20 cellular contexts compared by ENCODE assay signal in genomic region chr21:33578214-33578613, GRCh38. TPM values are rescaled to one million over a fixed set of nuclear protein-coding genes. Genes with fewer than 3 reads are reported as not detected.
DNase-seq lines count a peak whose midpoint lies in the region; ATAC-seq and TF ChIP-seq lines count a peak whose summit lies in the region.
"Had no signal": no experiment of that assay in that cellular context is flagged by ENCODE, and none has a peak within 500 bp of the region (broad histone marks: within the 10 kb centered on the region; RNA-seq: fewer than 3 reads in every experiment).

No MANE protein-coding gene starts in this region.

- no peak for TF ChIP-seq CTCF in IMR-90 (conservative IDR thresholded peaks at IDR 0.05; ENCODE audit: low read depth, low read length)
- TF ChIP-seq CTCF in choroid plexus epithelial cell (conservative IDR thresholded peaks at IDR 0.05; ENCODE audit: low read depth, low read length), result no peak

- no peak overlapping the region for H3K9ac ChIP-seq in IMR-90 (ENCODE audit: low read depth, low read length)
- H3K9ac ChIP-seq in Karpas-422 (ENCODE audit: low read length), result no peak overlapping the region

- H3K4ac ChIP-seq in IMR-90 (ENCODE audit: low read depth, low read length), result no peak overlapping the region

- H3K9me1 ChIP-seq in IMR-90 (ENCODE audit: insufficient read depth, low read length), result no peaks in the 10 kb centered on the region

- H3K27ac ChIP-seq in IMR-90 (ENCODE audit: insufficient read depth, low read length) (no peak overlapping the region), Karpas-422 (ENCODE audit: low read length) (no peak overlapping the region)
- H3K27ac ChIP-seq: ovary, SJSA1 had no signal

- no peak overlapping the region for H2BK5ac ChIP-seq in IMR-90 (ENCODE audit: low read depth, low read length, poor library complexity, severe bottlenecking)

- H3K4me1 ChIP-seq in IMR-90 (ENCODE audit: control insufficient read depth, insufficient read depth, low read length) (peaks cover 2% of the 10 kb centered on the region; the same call in 1 of the 2 replicates), Karpas-422 (ENCODE audit: low read length) (no peaks in the 10 kb centered on the region)
- H3K4me1 ChIP-seq: gastrocnemius medialis, SJSA1 had no signal

- peak; percentile 52; the same call in 1 of the 2 replicates for ATAC-seq in IMR-90 (ENCODE audit: low read depth)
- ATAC-seq: CD8-positive, alpha-beta T cell; gastrocnemius medialis; stimulated activated memory B cell treated with anti-CD40 and anti-IgM and Interleukin-4, amounts not matched to agents 10 μg/mL and 1 μg/mL and 100 μg/mL, for 72 hours had no signal

- no peak overlapping the region for H3K14ac ChIP-seq in IMR-90 (replicated peaks; ENCODE audit: low read depth, low read length)

- H2BK20ac ChIP-seq in IMR-90 (ENCODE audit: low read depth, low read length), result no peak overlapping the region

- no peaks in the 10 kb centered on the region for H3K9me2 ChIP-seq in Karpas-422 (replicated peaks; ENCODE audit: insufficient read depth, low read length)

- H3K56ac ChIP-seq in IMR-90 (ENCODE audit: extremely low read depth, insufficient read depth, low read length), result no peak overlapping the region

- H3K79me1 ChIP-seq in IMR-90 (ENCODE audit: low read depth in 1 of 2, low read length in 2 of 2), result peaks cover 0 to 28% of the 10 kb centered on the region in 2 experiments; a peak in 2 of 4 replicates

- peaks cover 9% of the 10 kb centered on the region; the same call in 1 of the 2 replicates for H3K79me2 ChIP-seq in Karpas-422 (ENCODE audit: low read length)

- POLR2A ChIA-PET in IMR-90 (lab: Charles Lee; ENCODE audit: unreplicated experiment), result no interaction called here

- TF ChIP-seq POLR2A in IMR-90 (IDR thresholded peaks at IDR 0.05; ENCODE audit: low read depth, low read length), result no peak

- DNase-seq in NCI-H2171 treated with DMSO at 0.1 percent for 48 hours (lab: John Stamatoyannopoulos, UW) (peak; percentile 7), NCI-H2171 (lab: John Stamatoyannopoulos, UW) (no peak), IMR-90 (peak; percentile 76), choroid plexus epithelial cell (ENCODE audit: low read depth) (peak; percentile 59), renal cortical epithelial cell (ENCODE audit: low read depth) (peak; percentile 46), Karpas-422 (no peak), NCI-H1417 (lab: John Stamatoyannopoulos, UW) (no peak), NAMALWA (ENCODE audit: low spot score) (no peak)
- DNase-seq: 8988T; activated CD4-positive, alpha-beta T cell treated with anti-CD3 and anti-CD28 coated beads for 48 hours; activated naive CD8-positive, alpha-beta T cell treated with anti-CD3 and anti-CD28 coated beads, Interleukin-2, amount 10 ng/mL, durations not matched to agents 7 days and 5 days; CD8-positive, alpha-beta T cell; effector memory CD4-positive, alpha-beta T cell; gastrocnemius medialis; NCI-H1930; NCI-H526; ovary; T-helper 9 cell had no signal

- no peak overlapping the region for H2BK15ac ChIP-seq in IMR-90 (ENCODE audit: low read depth, low read length)

- in situ Hi-C loops in IMR-90 (cut with MboI; ENCODE audit: low sequenced_read_pairs), result no loop called here

- CTCF ChIA-PET in IMR-90 (lab: Yijun Ruan, JAX), result no interaction called here

- no peak overlapping the region for H2AK9ac ChIP-seq in IMR-90 (replicated peaks; ENCODE audit: low read depth, low read length, poor library complexity)

- H3K4me3 ChIP-seq in IMR-90 (ENCODE audit: insufficient read depth, low read depth, low read length) (no peak overlapping the region), choroid plexus epithelial cell (ENCODE audit: low read depth, low read length) (no peak overlapping the region), Karpas-422 (ENCODE audit: low read length) (no peak overlapping the region)
- H3K4me3 ChIP-seq: gastrocnemius medialis, ovary, SJSA1 had no signal

- no CpG with 5 or more reads among the region's 2 CpGs for WGBS in IMR-90 (ENCODE audit: extremely low coverage in 2 of 2, insufficient read length in 1 of 2), 2 experiments

- H2AK5ac ChIP-seq in IMR-90 (ENCODE audit: low read depth, low read length), result no peak overlapping the region

- no peak overlapping the region for H2AFZ ChIP-seq in IMR-90 (replicated peaks; ENCODE audit: low read length, poor library complexity)
- no peak overlapping the region for H2AFZ ChIP-seq in Karpas-422 (ENCODE audit: low read length)

- H3K27me3 ChIP-seq in IMR-90 (ENCODE audit: control insufficient read depth, insufficient read depth, low read length) (no peaks in the 10 kb centered on the region), Karpas-422 (ENCODE audit: low read length) (no peaks in the 10 kb centered on the region)
- H3K27me3 ChIP-seq: gastrocnemius medialis, ovary, SJSA1 had no signal

- H4K8ac ChIP-seq in IMR-90 (ENCODE audit: low read depth in 2 of 2, low read length in 2 of 2), result no peak overlapping the region

- TF ChIP-seq RAD21 in IMR-90 (IDR thresholded peaks at IDR 0.05; ENCODE audit: low read length), result no peak

- no TSS peak for BruUV-seq in IMR-90 (replicated peaks; lab: Mats Ljungman, UMichigan)

- H3K23ac ChIP-seq in IMR-90 (ENCODE audit: low read depth, low read length), result no peak overlapping the region

- H3K36me3 ChIP-seq in IMR-90 (ENCODE audit: control insufficient read depth, insufficient read depth, low read length) (peaks cover 30% of the 10 kb centered on the region), Karpas-422 (ENCODE audit: insufficient read depth, low read length) (peaks cover 62% of the 10 kb centered on the region; the same call in 1 of the 2 replicates)
- H3K36me3 ChIP-seq: ovary had no signal

- H3K4me2 ChIP-seq in IMR-90 (ENCODE audit: low read depth, low read length) (no peak overlapping the region), Karpas-422 (ENCODE audit: low read depth, low read length, poor library complexity, severe bottlenecking) (no peak overlapping the region)

- H2BK120ac ChIP-seq in IMR-90 (ENCODE audit: low read depth, low read length), result no peak overlapping the region

- intact Hi-C loops in IMR-90 (cut with micrococcal nuclease), result no loop called here

- no peak overlapping the region for H4K5ac ChIP-seq in IMR-90 (ENCODE audit: low read depth, low read length)

- dilution Hi-C loops in IMR-90 (cut with HindIII; ENCODE audit: low sequenced_read_pairs, unreplicated experiment), result no loop called here

- H4K91ac ChIP-seq in IMR-90 (ENCODE audit: insufficient read depth, low read depth, low read length), result no peak overlapping the region

- H3K18ac ChIP-seq in IMR-90 (ENCODE audit: low read depth, low read length), result no peak overlapping the region

- H3K9me3 ChIP-seq in IMR-90 (ENCODE audit: control insufficient read depth, insufficient read depth, low read length) (no peaks in the 10 kb centered on the region), Karpas-422 (ENCODE audit: low read length) (no peaks in the 10 kb centered on the region)
- H3K9me3 ChIP-seq: gastrocnemius medialis, ovary, SJSA1 had no signal

- peaks cover 21% of the 10 kb centered on the region for H4K20me1 ChIP-seq in IMR-90 (ENCODE audit: insufficient read depth, low read length)
- no peaks in the 10 kb centered on the region for H4K20me1 ChIP-seq in Karpas-422 (ENCODE audit: insufficient read depth, low read depth, low read length)

TF ChIP-seq in IMR-90, 13 proteins besides CTCF, POLR2A, EP300 and RAD21:
- TF ChIP-seq CHD1 (IDR thresholded peaks at IDR 0.05; ENCODE audit: low read depth, low read length) (no peak), RCOR1 (IDR thresholded peaks at IDR 0.05; ENCODE audit: insufficient replicate concordance, low read length) (no peak), CEBPB (IDR thresholded peaks at IDR 0.05; ENCODE audit: low read depth, low read length) (peak; percentile 48; the same call in 1 of the 2 replicates)

RNA-seq across cellular contexts. Expression of gene DONSON, which starts 10.3 kb away (rescaled TPM):
- total RNA-seq in IMR-90 (2012; rRNA removed) (14.3 and 16.7 TPM in 2 replicates), renal cortical epithelial cell (13.0 and 13.7 TPM in 2 replicates)
- polyA plus RNA-seq in IMR-90 (2012; rRNA removed), result 16.6 and 17.2 TPM in 2 replicates
- 4.2 and 5.7 TPM in 2 replicates for polyA plus RNA-seq in IMR-90 (2012; cell fraction: cytosol; rRNA removed)
- polyA plus RNA-seq in IMR-90 (2012; cell fraction: nucleus; rRNA removed; ENCODE audit: low replicate concordance), result 7.1 and 32.4 TPM in 2 replicates
- total RNA-seq in Karpas-422 (2014; rRNA removed; shearing (Covaris generic); ENCODE audit: low replicate concordance), result 14.6 and 16.1 TPM in 2 replicates

RNA-seq across cellular contexts. Expression of gene SON, which starts 35.4 kb away (rescaled TPM):
- total RNA-seq in IMR-90 (2012; rRNA removed), result 144 and 146 TPM in 2 replicates
- 62.9 and 81.6 TPM in 2 replicates for polyA plus RNA-seq in IMR-90 (2012; rRNA removed)
- polyA plus RNA-seq in IMR-90 (2012; cell fraction: cytosol; rRNA removed), result 21.0 and 28.6 TPM in 2 replicates
- 66.2 and 244 TPM in 2 replicates for polyA plus RNA-seq in IMR-90 (2012; cell fraction: nucleus; rRNA removed; ENCODE audit: low replicate concordance)
- total RNA-seq in renal cortical epithelial cell, result 114 and 301 TPM in 2 replicates
- total RNA-seq in Karpas-422 (2014; rRNA removed; shearing (Covaris generic); ENCODE audit: low replicate concordance), result 121 and 159 TPM in 2 replicates

RNA-seq across cellular contexts. Expression of gene GART, which starts 36.3 kb away (rescaled TPM):
- total RNA-seq in IMR-90 (2012; rRNA removed) (73.8 and 115 TPM in 2 replicates), renal cortical epithelial cell (112 and 137 TPM in 2 replicates)
- 21.0 and 29.9 TPM in 2 replicates for polyA plus RNA-seq in IMR-90 (2012; rRNA removed)
- 4.9 and 22.6 TPM in 2 replicates for polyA plus RNA-seq in IMR-90 (2012; cell fraction: cytosol; rRNA removed)
- 6.4 and 48.2 TPM in 2 replicates for polyA plus RNA-seq in IMR-90 (2012; cell fraction: nucleus; rRNA removed; ENCODE audit: low replicate concordance)
- total RNA-seq in Karpas-422 (2014; rRNA removed; shearing (Covaris generic); ENCODE audit: low replicate concordance), result 117 and 119 TPM in 2 replicates

Comparison
In these comparisons a context has a peak if more than half of its experiments do, and no peak if none do; other contexts are left out.
1. DNase-seq: peak in NCI-H2171 treated with DMSO at 0.1 percent for 48 hours (single experiment), IMR-90 (single experiment), choroid plexus epithelial cell (single experiment) and renal cortical epithelial cell (single experiment); none in NCI-H2171 (single experiment), Karpas-422 (single experiment), NCI-H1417 (0 of 3) and NAMALWA (single experiment).